In genomic region chr1:212743901-212744475, GRCh38 we compare ENCODE assay signal across 24 cellular contexts. TPM values are rescaled to one million over a fixed set of nuclear protein-coding genes. Genes with fewer than 3 reads are reported as not detected.
DNase-seq lines count a peak whose midpoint lies in the region; ATAC-seq and TF ChIP-seq lines count a peak whose summit lies in the region.
"Had no signal": no experiment of that assay in that cellular context is flagged by ENCODE, and none has a peak within 500 bp of the region (broad histone marks: within the 10 kb centered on the region; RNA-seq: fewer than 3 reads in every experiment).

No MANE protein-coding gene starts in this region.

- no peaks in the 10 kb centered on the region for H3K36me3 ChIP-seq in smooth muscle cell (ENCODE audit: low read depth)
- H3K36me3 ChIP-seq in mucosa of descending colon (ENCODE audit: low read depth) = no peaks in the 10 kb centered on the region
- H3K36me3 ChIP-seq: ascending aorta, gastrocnemius medialis, pancreas had no signal

- H3K4me2 ChIP-seq in smooth muscle cell = peak overlapping the region; percentile 27

- H3K4me1 Mint-ChIP-seq in activated naive CD4-positive, alpha-beta T cell treated with anti-CD3 and anti-CD28 coated beads, Interleukin-2, amount 10 ng/mL, durations not matched to agents 7 days and 5 days = peaks cover 24% of the 10 kb centered on the region

- peak overlapping the region; percentile 49 for H3K27ac ChIP-seq in smooth muscle cell (ENCODE audit: low read depth)
- H3K27ac ChIP-seq: ascending aorta, gastrocnemius medialis, pancreas had no signal

- H3K36me3 Mint-ChIP-seq in activated naive CD4-positive, alpha-beta T cell treated with anti-CD3 and anti-CD28 coated beads, Interleukin-2, amount 10 ng/mL, durations not matched to agents 7 days and 5 days = peaks cover 34% of the 10 kb centered on the region
- peaks cover 7 to 28% of the 10 kb centered on the region in 2 donors for H3K36me3 Mint-ChIP-seq in activated naive CD4-positive, alpha-beta T cell treated with anti-CD3 and anti-CD28 coated beads, Interleukin-2, amount 50 U/mL, for 72 hours

- peaks cover 11% of the 10 kb centered on the region for H3K79me2 ChIP-seq in smooth muscle cell (ENCODE audit: low read depth)

- CTCF ChIA-PET in activated naive CD4-positive, alpha-beta T cell treated with anti-CD3 and anti-CD28 coated beads, Interleukin-2, amount 10 ng/mL, durations not matched to agents 7 days and 5 days (lab: Charles Lee) = interaction anchor here (1.6 kb wide), 1 partner anchor 42 kb away, joined by 3 read pairs; no protein-coding TSS in a partner anchor

- H3F3A ChIP-seq in smooth muscle cell (ENCODE audit: low read depth) = no peaks in the 10 kb centered on the region

- no peak overlapping the region for H3K9ac ChIP-seq in smooth muscle cell (ENCODE audit: low read depth)

- H3K4me1 ChIP-seq in smooth muscle cell (ENCODE audit: low read depth) (no peaks in the 10 kb centered on the region), mucosa of descending colon (ENCODE audit: low read depth) (no peaks in the 10 kb centered on the region)
- H3K4me1 ChIP-seq: ascending aorta, gastrocnemius medialis, HAP-1, pancreas had no signal

- H3K27me3 ChIP-seq in smooth muscle cell (ENCODE audit: low read depth) = no peaks in the 10 kb centered on the region
- H3K27me3 ChIP-seq: ascending aorta, gastrocnemius medialis, pancreas had no signal

- H3K27ac Mint-ChIP-seq in activated naive CD4-positive, alpha-beta T cell treated with anti-CD3 and anti-CD28 coated beads, Interleukin-2, amount 10 ng/mL, durations not matched to agents 7 days and 5 days = peak overlapping the region; percentile 6
- peak overlapping the region in 1 of 2 donors; percentile 27 for H3K27ac Mint-ChIP-seq in activated naive CD4-positive, alpha-beta T cell treated with anti-CD3 and anti-CD28 coated beads, Interleukin-2, amount 50 U/mL, for 72 hours
- H3K27ac Mint-ChIP-seq: activated B cell treated with CpG ODN at 0.5 μM for 24 hours; memory B cell; natural killer cell; stimulated activated effector memory CD8-positive, alpha-beta T cell treated with anti-CD3 and anti-CD28 coated beads, Interleukin-12 subunit alpha, Interleukin-12 subunit beta, amount 100 ng/mL, for 72 hours had no signal

- TF ChIP-seq CTCF in smooth muscle cell (IDR thresholded peaks at IDR 0.05; ENCODE audit: borderline replicate concordance, insufficient read depth, poor library complexity, severe bottlenecking) = no peak
- TF ChIP-seq CTCF in mucosa of descending colon (IDR thresholded peaks at IDR 0.05) = no peak

- H3K9me3 ChIP-seq in smooth muscle cell (replicated peaks; ENCODE audit: low read depth) = no peaks in the 10 kb centered on the region
- no peaks in the 10 kb centered on the region for H3K9me3 ChIP-seq in mucosa of descending colon
- H3K9me3 ChIP-seq: ascending aorta, gastrocnemius medialis, HAP-1, pancreas had no signal

- H3K4me3 Mint-ChIP-seq in activated naive CD4-positive, alpha-beta T cell treated with anti-CD3 and anti-CD28 coated beads, Interleukin-2, amount 10 ng/mL, durations not matched to agents 7 days and 5 days = no peak overlapping the region
- H3K4me3 Mint-ChIP-seq: activated B cell treated with CpG ODN at 0.5 μM for 24 hours; central memory CD8-positive, alpha-beta T cell; memory B cell; natural killer cell; stimulated activated effector memory CD8-positive, alpha-beta T cell treated with anti-CD3 and anti-CD28 coated beads, Interleukin-12 subunit alpha, Interleukin-12 subunit beta, amount 100 ng/mL, for 72 hours had no signal

- H3K4me3 ChIP-seq in smooth muscle cell (no peak overlapping the region), mucosa of descending colon (no peak overlapping the region)
- H3K4me3 ChIP-seq: ascending aorta, gastrocnemius medialis, HAP-1, pancreas had no signal

- intact Hi-C loops in mucosa of descending colon (cut with DNase I, micrococcal nuclease) = no loop called here

- DNase-seq in activated naive CD4-positive, alpha-beta T cell treated with anti-CD3 and anti-CD28 coated beads, Interleukin-2, amount 10 ng/mL, durations not matched to agents 7 days and 5 days = peak; percentile 31
- DNase-seq in activated naive CD4-positive, alpha-beta T cell treated with anti-CD3 and anti-CD28 coated beads, Interleukin-2, amount 50 U/mL, for 72 hours (ENCODE audit: low spot score in 2 of 2) = no peak
- DNase-seq in LHCN-M2 (ENCODE audit: low read depth) (peak; percentile 57), astrocyte of the hippocampus (ENCODE audit: low read depth, low spot score) (peak; percentile 24), smooth muscle cell (lab: John Stamatoyannopoulos, UW; ENCODE audit: unreplicated experiment) (no peak), retina (no peak), mucosa of descending colon (no peak)
- DNase-seq: activated B cell treated with CpG ODN at 0.5 μM for 24 hours; activated effector memory CD4-positive, alpha-beta T cell treated with Interleukin-2 at 50 U/mL for 16 hours; DND-41; gastrocnemius medialis; Karpas-422; natural killer cell; NCI-H1092; NCI-H2029; NCI-H510A; NK-92 treated with Interleukin-12 subunit alpha and Interleukin-12 subunit beta, amount 100 ng/mL, for 24 hours; pancreas had no signal

- H3K9me3 Mint-ChIP-seq in activated naive CD4-positive, alpha-beta T cell treated with anti-CD3 and anti-CD28 coated beads, Interleukin-2, amount 10 ng/mL, durations not matched to agents 7 days and 5 days = peaks cover 8% of the 10 kb centered on the region
- peaks cover 0 to 18% of the 10 kb centered on the region in 2 donors for H3K9me3 Mint-ChIP-seq in activated naive CD4-positive, alpha-beta T cell treated with anti-CD3 and anti-CD28 coated beads, Interleukin-2, amount 50 U/mL, for 72 hours
- H3K9me3 Mint-ChIP-seq: central memory CD8-positive, alpha-beta T cell; memory B cell; natural killer cell had no signal

- no peaks in the 10 kb centered on the region for H4K20me1 ChIP-seq in smooth muscle cell (ENCODE audit: low read depth)

- H3K27me3 Mint-ChIP-seq in activated naive CD4-positive, alpha-beta T cell treated with anti-CD3 and anti-CD28 coated beads, Interleukin-2, amount 10 ng/mL, durations not matched to agents 7 days and 5 days = no peaks in the 10 kb centered on the region
- H3K27me3 Mint-ChIP-seq: activated B cell treated with CpG ODN at 0.5 μM for 24 hours; central memory CD8-positive, alpha-beta T cell; memory B cell had no signal

- ATAC-seq in activated naive CD4-positive, alpha-beta T cell treated with anti-CD3 and anti-CD28 coated beads, Interleukin-2, amount 50 U/mL, for 72 hours = no peak
- no peak for ATAC-seq in mucosa of descending colon
- ATAC-seq: gastrocnemius medialis; natural killer cell; Panc1; pancreas; stimulated activated effector memory CD8-positive, alpha-beta T cell treated with anti-CD3 and anti-CD28 coated beads, Interleukin-12 subunit alpha, Interleukin-12 subunit beta, amount 100 ng/mL, for 72 hours had no signal

- H2AFZ ChIP-seq in smooth muscle cell (ENCODE audit: low read depth) = no peak overlapping the region

- 53% methylated on average over 4 of the region's 4 CpGs for WGBS in smooth muscle cell (ENCODE audit: low lambda C conversion rate)

RNA-seq across cellular contexts. Expression of gene BATF3, which starts 44.3 kb away (rescaled TPM):
- 10 to 100 TPM; 14.0 to 31.4 TPM for total RNA-seq in activated naive CD4-positive, alpha-beta T cell treated with anti-CD3 and anti-CD28 coated beads, Interleukin-2, amount 50 U/mL, for 72 hours
- total RNA-seq in LHCN-M2 (2014; rRNA removed) = 1.3 and 5.1 TPM in 2 replicates
- polyA plus RNA-seq in LHCN-M2 (2012) = 1.3 TPM
- 0.45 and 5.8 TPM in 2 replicates for total RNA-seq in smooth muscle cell
- 11.5 and 12.1 TPM in 2 replicates for polyA plus RNA-seq in smooth muscle cell
- 1 to 10 TPM in 2 of 3 donors, under 1 TPM in 1; 0.38 to 2.9 (median 1.6) TPM for total RNA-seq in mucosa of descending colon

RNA-seq across cellular contexts. Expression of gene NSL1, which starts 47.6 kb away (rescaled TPM):
- 10 to 100 TPM; 27.8 to 33.8 TPM for total RNA-seq in activated naive CD4-positive, alpha-beta T cell treated with anti-CD3 and anti-CD28 coated beads, Interleukin-2, amount 50 U/mL, for 72 hours
- 36.2 and 55.0 TPM in 2 replicates for total RNA-seq in LHCN-M2 (2014; rRNA removed)
- 15.9 TPM for polyA plus RNA-seq in LHCN-M2 (2012)
- total RNA-seq in smooth muscle cell = 34.5 and 37.3 TPM in 2 replicates
- 28.5 and 30.9 TPM in 2 replicates for polyA plus RNA-seq in smooth muscle cell
- total RNA-seq in mucosa of descending colon = 10 to 100 TPM; 20.4 to 25.3 (median 21.5) TPM

RNA-seq across cellular contexts. Expression of gene TATDN3, which starts 47.7 kb away (rescaled TPM):
- 10 to 100 TPM; 12.2 to 12.9 TPM for total RNA-seq in activated naive CD4-positive, alpha-beta T cell treated with anti-CD3 and anti-CD28 coated beads, Interleukin-2, amount 50 U/mL, for 72 hours
- total RNA-seq in LHCN-M2 (2014; rRNA removed) = 19.1 and 24.1 TPM in 2 replicates
- 7.8 TPM for polyA plus RNA-seq in LHCN-M2 (2012)
- total RNA-seq in smooth muscle cell = 24.6 and 46.7 TPM in 2 replicates
- 13.0 and 14.3 TPM in 2 replicates for polyA plus RNA-seq in smooth muscle cell
- total RNA-seq in mucosa of descending colon = 10 to 100 TPM in 2 of 3 donors, 1 to 10 TPM in 1; 9.2 to 10.8 (median 10.5) TPM

Comparison
In these comparisons a context has a peak if more than half of its experiments do, and no peak if none do; other contexts are left out.
1. DNase-seq: peak in activated naive CD4-positive, alpha-beta T cell treated with anti-CD3 and anti-CD28 coated beads, Interleukin-2, amount 10 ng/mL, durations not matched to agents 7 days and 5 days (single experiment), LHCN-M2 (single experiment) and astrocyte of the hippocampus (single experiment); none in activated naive CD4-positive, alpha-beta T cell treated with anti-CD3 and anti-CD28 coated beads, Interleukin-2, amount 50 U/mL, for 72 hours (0 of 2), smooth muscle cell (single experiment), retina (single experiment) and mucosa of descending colon (0 of 3).